In the genomic region with DNA sequence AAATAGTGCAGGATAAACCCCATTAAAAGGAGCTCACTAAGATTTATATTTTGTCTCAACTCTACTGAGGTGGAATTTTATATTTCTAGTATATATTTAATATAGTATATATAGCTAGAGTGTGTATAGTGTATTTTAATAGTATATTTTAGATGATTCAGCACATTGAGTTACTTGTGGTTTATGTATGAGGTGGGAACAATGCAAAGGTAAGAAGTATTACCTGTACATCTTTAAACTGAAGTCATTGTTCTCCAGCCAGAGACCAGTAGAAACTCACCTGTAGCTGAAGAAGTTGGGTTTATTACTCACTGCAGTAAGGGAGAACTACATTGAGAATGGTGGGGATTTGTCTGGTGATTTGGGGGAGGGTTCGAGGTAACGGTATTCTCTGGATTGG, we compare ENCODE assay signal across 17 cellular contexts. TPM values are rescaled to one million over a fixed set of nuclear protein-coding genes. Genes with fewer than 3 reads are reported as not detected.
A peak's percentile ranks its signal among the peaks of the same experiment; 100 is the strongest.
DNase-seq lines count a peak whose midpoint lies in the region; ATAC-seq and TF ChIP-seq lines count a peak whose summit lies in the region.
"Had no signal": no experiment of that assay in that cellular context is flagged by ENCODE, and none has a peak within 500 bp of the region (broad histone marks: within the 10 kb centered on the region; RNA-seq: fewer than 3 reads in every experiment).

No MANE protein-coding gene starts in this region.

- H3K36me3 Mint-ChIP-seq in CD4-positive, alpha-beta memory T cell = peaks cover 10 to 14% of the 10 kb centered on the region in 2 donors
- H3K36me3 Mint-ChIP-seq in osteocyte (ENCODE audit: unreplicated experiment) = peaks cover 11% of the 10 kb centered on the region

- ATAC-seq in IMR-90 (ENCODE audit: low read depth) = no peak
- ATAC-seq in left lobe of liver = peak; percentile 11
- no peak for ATAC-seq in HG02798 (IDR thresholded peaks at IDR 0.05; ENCODE audit: poor library complexity, unreplicated experiment)
- ATAC-seq: PC-3 had no signal

- H3K27ac Mint-ChIP-seq in CD4-positive, alpha-beta memory T cell = peak overlapping the region in 1 of 7 donors; percentile 83
- H3K27ac Mint-ChIP-seq in osteocyte (ENCODE audit: unreplicated experiment) = peak overlapping the region; percentile 45

- peaks cover 6% of the 10 kb centered on the region for H4K20me1 ChIP-seq in IMR-90 (ENCODE audit: insufficient read depth, low read length)

- DNase-seq in CD4-positive, alpha-beta memory T cell = no peak
- DNase-seq in IMR-90 = no peak
- DNase-seq in left lobe of liver (ENCODE audit: low spot score) = no peak
- DNase-seq in osteocyte (ENCODE audit: extremely low spot score, unreplicated experiment) = no peak
- DNase-seq in NCI-H2107 (lab: John Stamatoyannopoulos, UW) = no peak
- no peak for DNase-seq in iPS-NIHi7 (ENCODE audit: extremely low spot score)
- DNase-seq: GF-D8, H9, NCI-H1105 treated with DMSO at 0.1 percent for 48 hours, NCI-H1694 treated with DMSO at 0.1 percent for 48 hours, NCI-H2171, NCI-H446 treated with DMSO at 0.1 percent for 48 hours, NCI-H748 treated with DMSO at 0.1 percent for 48 hours, PC-3, SW 1271 had no signal

- no peaks in the 10 kb centered on the region for H3K27me3 Mint-ChIP-seq in CD4-positive, alpha-beta memory T cell
- H3K27me3 Mint-ChIP-seq in osteocyte (ENCODE audit: unreplicated experiment) = no peaks in the 10 kb centered on the region

- peaks cover 21 to 37% of the 10 kb centered on the region in 2 experiments for H3K79me1 ChIP-seq in IMR-90 (ENCODE audit: low read depth in 1 of 2, low read length in 2 of 2)

- H4K8ac ChIP-seq in IMR-90 (ENCODE audit: low read depth in 2 of 2, low read length in 2 of 2) = no peak overlapping the region

- peaks cover 30 to 46% (median 40%) of the 10 kb centered on the region in 4 donors for H3K4me1 Mint-ChIP-seq in CD4-positive, alpha-beta memory T cell
- H3K4me1 Mint-ChIP-seq in osteocyte (ENCODE audit: unreplicated experiment) = peaks cover 11% of the 10 kb centered on the region

- no peak overlapping the region for H4K5ac ChIP-seq in IMR-90 (ENCODE audit: low read depth, low read length)

- 0 out of 2 replicates have a peak, but pooled peaks cover 1% of the 10 kb centered on the region for H3K9me1 ChIP-seq in IMR-90 (ENCODE audit: insufficient read depth, low read length)

- CTCF ChIA-PET in CD4-positive, alpha-beta memory T cell (lab: Charles Lee; ENCODE audit: partially characterized antibody) = interaction anchor here (0.7 to 1.2 kb wide), 3 partner anchors 10 to 181 kb away, joined by 3 to 7 read pairs (median 3); no protein-coding TSS in a partner anchor
- CTCF ChIA-PET in IMR-90 (lab: Yijun Ruan, JAX) = interaction anchor here (1.0 kb wide), 1 partner anchor 14 kb away, joined by 3 read pairs; no protein-coding TSS in a partner anchor

- peak overlapping the region in 5 of 8 donors; percentile 0 to 49 (median 26) for H3K4me3 Mint-ChIP-seq in CD4-positive, alpha-beta memory T cell
- H3K4me3 Mint-ChIP-seq in osteocyte (ENCODE audit: unreplicated experiment) = no peak overlapping the region
- H3K4me3 Mint-ChIP-seq: H9 had no signal

- H3K9ac ChIP-seq in IMR-90 (ENCODE audit: low read depth, low read length) = no peak overlapping the region

- H3K9me3 ChIP-seq in CD4-positive, alpha-beta memory T cell (ENCODE audit: control insufficient read depth in 1 of 2, low read length in 2 of 2) = no peaks in the 10 kb centered on the region
- no peaks in the 10 kb centered on the region for H3K9me3 ChIP-seq in IMR-90 (ENCODE audit: control insufficient read depth, insufficient read depth, low read length)
- H3K9me3 ChIP-seq: SJSA1 had no signal

- H3K4me2 ChIP-seq in IMR-90 (ENCODE audit: low read depth, low read length) = no peak overlapping the region

- H3K18ac ChIP-seq in IMR-90 (ENCODE audit: low read depth, low read length) = no peak overlapping the region

- intact Hi-C loops in CD4-positive, alpha-beta memory T cell (cut with micrococcal nuclease) = no loop called here
- intact Hi-C loops in IMR-90 (cut with micrococcal nuclease) = no loop called here

- no peaks in the 10 kb centered on the region for H3K36me3 ChIP-seq in CD4-positive, alpha-beta memory T cell (ENCODE audit: insufficient read depth, low read length)
- H3K36me3 ChIP-seq in IMR-90 (ENCODE audit: control insufficient read depth, insufficient read depth, low read length) = no peaks in the 10 kb centered on the region; the same call in 1 of the 2 replicates
- H3K36me3 ChIP-seq: SJSA1 had no signal

- no peak overlapping the region for H3K4ac ChIP-seq in IMR-90 (ENCODE audit: low read depth, low read length)

- no peak overlapping the region for H3K27ac ChIP-seq in CD4-positive, alpha-beta memory T cell (ENCODE audit: low read depth, low read length)
- no peak overlapping the region for H3K27ac ChIP-seq in IMR-90 (ENCODE audit: insufficient read depth, low read length)
- H3K27ac ChIP-seq: SJSA1 had no signal

- peak overlapping the region; percentile 58 for H2BK5ac ChIP-seq in IMR-90 (ENCODE audit: low read depth, low read length, poor library complexity, severe bottlenecking)

- no TSS peak for BruUV-seq in IMR-90 (replicated peaks; lab: Mats Ljungman, UMichigan)

- H3K4me3 ChIP-seq in CD4-positive, alpha-beta memory T cell (ENCODE audit: low read length in 2 of 2) = no peak overlapping the region
- H3K4me3 ChIP-seq in IMR-90 (ENCODE audit: insufficient read depth, low read depth, low read length) = no peak overlapping the region
- H3K4me3 ChIP-seq: SJSA1 had no signal

- peaks cover 27% of the 10 kb centered on the region for H3K4me1 ChIP-seq in CD4-positive, alpha-beta memory T cell (ENCODE audit: insufficient read depth, low read length)
- H3K4me1 ChIP-seq in IMR-90 (ENCODE audit: control insufficient read depth, insufficient read depth, low read length) = no peaks in the 10 kb centered on the region; the same call in 1 of the 2 replicates
- H3K4me1 ChIP-seq: SJSA1 had no signal

- no peak overlapping the region for H2BK120ac ChIP-seq in IMR-90 (ENCODE audit: low read depth, low read length)

- H4K91ac ChIP-seq in IMR-90 (ENCODE audit: insufficient read depth, low read depth, low read length) = no peak overlapping the region

- no peak overlapping the region for H2AK9ac ChIP-seq in IMR-90 (replicated peaks; ENCODE audit: low read depth, low read length, poor library complexity)

- WGBS in IMR-90 (ENCODE audit: extremely low coverage in 2 of 2, insufficient read length in 1 of 2), 2 experiments = no CpG with 5 or more reads among the region's 2 CpGs

- H2AFZ ChIP-seq in IMR-90 (replicated peaks; ENCODE audit: low read length, poor library complexity) = no peak overlapping the region

- no peak overlapping the region for H3K56ac ChIP-seq in IMR-90 (ENCODE audit: extremely low read depth, insufficient read depth, low read length)

- dilution Hi-C loops in IMR-90 (cut with HindIII; ENCODE audit: low sequenced_read_pairs, unreplicated experiment) = no loop called here

- no peak for TF ChIP-seq POLR2A in IMR-90 (IDR thresholded peaks at IDR 0.05; ENCODE audit: low read depth, low read length)

- H2BK15ac ChIP-seq in IMR-90 (ENCODE audit: low read depth, low read length) = no peak overlapping the region

- H2AK5ac ChIP-seq in IMR-90 (ENCODE audit: low read depth, low read length) = no peak overlapping the region

- no peak for TF ChIP-seq CTCF in IMR-90 (conservative IDR thresholded peaks at IDR 0.05; ENCODE audit: low read depth, low read length)
- TF ChIP-seq CTCF in osteocyte (IDR thresholded peaks at IDR 0.05) = no peak

- peaks cover 0 to 2% (median 0%) of the 10 kb centered on the region in 8 donors for H3K9me3 Mint-ChIP-seq in CD4-positive, alpha-beta memory T cell
- no peaks in the 10 kb centered on the region for H3K9me3 Mint-ChIP-seq in osteocyte (ENCODE audit: unreplicated experiment)
- H3K9me3 Mint-ChIP-seq: H9 had no signal

- no peaks in the 10 kb centered on the region for H3K27me3 ChIP-seq in CD4-positive, alpha-beta memory T cell (ENCODE audit: insufficient read depth, low read length)
- H3K27me3 ChIP-seq in IMR-90 (ENCODE audit: control insufficient read depth, insufficient read depth, low read length) = no peaks in the 10 kb centered on the region
- H3K27me3 ChIP-seq: SJSA1 had no signal

- no peak for TF ChIP-seq RAD21 in IMR-90 (IDR thresholded peaks at IDR 0.05; ENCODE audit: low read length)

- no peak overlapping the region for H3K23ac ChIP-seq in IMR-90 (ENCODE audit: low read depth, low read length)

- H3K14ac ChIP-seq in IMR-90 (replicated peaks; ENCODE audit: low read depth, low read length) = no peak overlapping the region

- POLR2A ChIA-PET in CD4-positive, alpha-beta memory T cell (lab: Charles Lee; ENCODE audit: partially characterized antibody) = no interaction called here
- POLR2A ChIA-PET in IMR-90 (lab: Charles Lee; ENCODE audit: unreplicated experiment) = no interaction called here

- in situ Hi-C loops in IMR-90 (cut with MboI; ENCODE audit: low sequenced_read_pairs) = no loop called here

- no peak overlapping the region for H2BK20ac ChIP-seq in IMR-90 (ENCODE audit: low read depth, low read length)

TF ChIP-seq in IMR-90, 13 proteins besides CTCF, POLR2A, EP300 and RAD21 (continues in another document):
- TF ChIP-seq, protein P1, sequence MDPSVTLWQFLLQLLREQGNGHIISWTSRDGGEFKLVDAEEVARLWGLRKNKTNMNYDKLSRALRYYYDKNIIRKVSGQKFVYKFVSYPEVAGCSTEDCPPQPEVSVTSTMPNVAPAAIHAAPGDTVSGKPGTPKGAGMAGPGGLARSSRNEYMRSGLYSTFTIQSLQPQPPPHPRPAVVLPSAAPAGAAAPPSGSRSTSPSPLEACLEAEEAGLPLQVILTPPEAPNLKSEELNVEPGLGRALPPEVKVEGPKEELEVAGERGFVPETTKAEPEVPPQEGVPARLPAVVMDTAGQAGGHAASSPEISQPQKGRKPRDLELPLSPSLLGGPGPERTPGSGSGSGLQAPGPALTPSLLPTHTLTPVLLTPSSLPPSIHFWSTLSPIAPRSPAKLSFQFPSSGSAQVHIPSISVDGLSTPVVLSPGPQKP (IDR thresholded peaks at IDR 0.05; ENCODE audit: borderline replicate concordance, low read depth, low read length) = no peak
- TF ChIP-seq MAFK (IDR thresholded peaks at IDR 0.05; ENCODE audit: low read depth, low read length) = peak; percentile 38; the same call in 1 of the 2 replicates
- TF ChIP-seq, protein P2, sequence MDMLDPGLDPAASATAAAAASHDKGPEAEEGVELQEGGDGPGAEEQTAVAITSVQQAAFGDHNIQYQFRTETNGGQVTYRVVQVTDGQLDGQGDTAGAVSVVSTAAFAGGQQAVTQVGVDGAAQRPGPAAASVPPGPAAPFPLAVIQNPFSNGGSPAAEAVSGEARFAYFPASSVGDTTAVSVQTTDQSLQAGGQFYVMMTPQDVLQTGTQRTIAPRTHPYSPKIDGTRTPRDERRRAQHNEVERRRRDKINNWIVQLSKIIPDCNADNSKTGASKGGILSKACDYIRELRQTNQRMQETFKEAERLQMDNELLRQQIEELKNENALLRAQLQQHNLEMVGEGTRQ (IDR thresholded peaks at IDR 0.05; ENCODE audit: low read depth, low read length) = no peak

RNA-seq across cellular contexts. Expression of a gene that starts 15.9 kb away (rescaled TPM):
- 10 to 100 TPM; 81.1 to 88.1 TPM for total RNA-seq in CD4-positive, alpha-beta memory T cell
- 10 to 100 TPM; 17.0 to 18.7 TPM for polyA plus RNA-seq in CD4-positive, alpha-beta memory T cell
- total RNA-seq in IMR-90 (2012; rRNA removed) (33.3 and 35.3 TPM in 2 replicates), left lobe of liver (28.3 TPM), osteocyte (52.2 and 63.0 TPM in 2 replicates)
- 8.2 and 12.8 TPM in 2 replicates for polyA plus RNA-seq in IMR-90 (2012; rRNA removed)
- polyA plus RNA-seq in IMR-90 (2012; cell fraction: cytosol; rRNA removed) = 2.4 and 13.7 TPM in 2 replicates
- 21.7 and 25.1 TPM in 2 replicates for polyA plus RNA-seq in IMR-90 (2012; cell fraction: nucleus; rRNA removed; ENCODE audit: low replicate concordance)
